33 cellular contexts compared by ENCODE assay signal in the genomic region with DNA sequence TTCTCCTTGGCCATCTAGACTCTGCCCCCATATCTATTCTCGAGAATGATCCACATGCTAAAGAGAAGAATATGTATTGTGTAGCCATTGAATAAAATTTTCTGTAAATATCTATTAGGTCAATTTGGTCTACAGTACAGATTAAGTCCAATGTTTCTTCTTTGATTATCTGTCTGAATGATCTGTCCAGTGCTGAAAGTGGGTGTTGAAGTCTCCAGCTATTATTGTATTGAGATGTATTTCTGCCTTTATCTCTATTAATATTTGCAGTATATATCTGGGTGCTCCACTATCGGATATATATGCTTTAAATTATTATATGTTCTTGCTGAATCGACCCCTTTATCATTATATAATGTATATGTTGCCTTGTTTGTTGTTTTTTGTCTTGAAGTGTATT.
"Had no signal": no experiment of that assay in that cellular context is flagged by ENCODE, and none has a peak within 500 bp of the region (broad histone marks: within the 10 kb centered on the region; RNA-seq: fewer than 3 reads in every experiment).

No MANE protein-coding gene starts in this region.

- H3K27ac ChIP-seq: adrenal gland, ascending aorta, body of pancreas, brain microvascular endothelial cell, breast epithelium, cardiac muscle cell had no signal

- H3K9me3 ChIP-seq: adrenal gland, ascending aorta, body of pancreas had no signal

- H3K4me3 ChIP-seq: adrenal gland, ascending aorta, body of pancreas, breast epithelium, cardiac muscle cell had no signal

- ATAC-seq: activated naive CD4-positive, alpha-beta T cell treated with anti-CD3 and anti-CD28 coated beads, Interleukin-2, amount 50 U/mL, for 72 hours; activated naive CD8-positive, alpha-beta T cell treated with anti-CD3 and anti-CD28 coated beads, Interleukin-2, amount 50 U/mL, for 24 hours; activated T-cell treated with anti-CD3 and anti-CD28 coated beads, Interleukin-2, amount 50 U/mL, for 4 hours; activated T-cell treated with anti-CD3 and anti-CD28 coated beads, Interleukin-2, amount 50 U/mL, for 72 hours; activated T-helper 17 cell treated with anti-CD3 and anti-CD28 coated beads, Interleukin-2, amount 50 U/mL, for 72 hours; body of pancreas had no signal

- DNase-seq: activated effector memory CD4-positive, alpha-beta T cell treated with anti-CD3 and anti-CD28 coated beads, Interleukin-2, amount 50 U/mL, for 16 hours; activated effector memory CD4-positive, alpha-beta T cell treated with Interleukin-2 at 50 U/mL for 16 hours; activated gamma-delta T cell; activated gamma-delta T cell treated with Interleukin-2 at 50 U/mL for 16 hours; activated naive CD4-positive, alpha-beta T cell; activated naive CD4-positive, alpha-beta T cell treated with anti-CD3 and anti-CD28 coated beads for 36 hours; activated naive CD4-positive, alpha-beta T cell treated with anti-CD3 and anti-CD28 coated beads, Interleukin-2, amount 10 ng/mL, durations not matched to agents 7 days and 5 days; activated naive CD4-positive, alpha-beta T cell treated with anti-CD3 and anti-CD28 coated beads, Interleukin-2, amount 50 U/mL, for 16 hours; activated naive CD4-positive, alpha-beta T cell treated with Interleukin-2 at 50 U/mL for 16 hours; activated naive CD8-positive, alpha-beta T cell treated with anti-CD3 and anti-CD28 coated beads for 36 hours; activated naive CD8-positive, alpha-beta T cell treated with anti-CD3 and anti-CD28 coated beads, Interleukin-2, amount 10 ng/mL, durations not matched to agents 7 days and 5 days; activated naive CD8-positive, alpha-beta T cell treated with anti-CD3 and anti-CD28 coated beads, Interleukin-2, amount 50 U/mL, for 24 hours; activated T-cell treated with anti-CD3 and anti-CD28 coated beads, Interleukin-2, amount 50 U/mL, for 1 hour; activated T-cell treated with anti-CD3 and anti-CD28 coated beads, Interleukin-2, amount 50 U/mL, for 24 hours; activated T-cell treated with anti-CD3 and anti-CD28 coated beads, Interleukin-2, amount 50 U/mL, for 4 hours; activated T-cell treated with anti-CD3 and anti-CD28 coated beads, Interleukin-2, amount 50 U/mL, for 48 hours; activated T-cell treated with anti-CD3 and anti-CD28 coated beads, Interleukin-2, amount 50 U/mL, for 72 hours; adrenal gland; amniotic stem cell; amygdala; anterior cingulate cortex; aorta; body of pancreas; brain microvascular endothelial cell; central memory CD4-positive, alpha-beta T cell; cerebellar nuclear complex had no signal

- H3K4me1 ChIP-seq: adrenal gland, ascending aorta, body of pancreas, breast epithelium had no signal

- FAIRE-seq: astrocyte, bronchial epithelial cell had no signal
